Comparison of ENCODE assay signal across 20 cellular contexts in the genomic region with DNA sequence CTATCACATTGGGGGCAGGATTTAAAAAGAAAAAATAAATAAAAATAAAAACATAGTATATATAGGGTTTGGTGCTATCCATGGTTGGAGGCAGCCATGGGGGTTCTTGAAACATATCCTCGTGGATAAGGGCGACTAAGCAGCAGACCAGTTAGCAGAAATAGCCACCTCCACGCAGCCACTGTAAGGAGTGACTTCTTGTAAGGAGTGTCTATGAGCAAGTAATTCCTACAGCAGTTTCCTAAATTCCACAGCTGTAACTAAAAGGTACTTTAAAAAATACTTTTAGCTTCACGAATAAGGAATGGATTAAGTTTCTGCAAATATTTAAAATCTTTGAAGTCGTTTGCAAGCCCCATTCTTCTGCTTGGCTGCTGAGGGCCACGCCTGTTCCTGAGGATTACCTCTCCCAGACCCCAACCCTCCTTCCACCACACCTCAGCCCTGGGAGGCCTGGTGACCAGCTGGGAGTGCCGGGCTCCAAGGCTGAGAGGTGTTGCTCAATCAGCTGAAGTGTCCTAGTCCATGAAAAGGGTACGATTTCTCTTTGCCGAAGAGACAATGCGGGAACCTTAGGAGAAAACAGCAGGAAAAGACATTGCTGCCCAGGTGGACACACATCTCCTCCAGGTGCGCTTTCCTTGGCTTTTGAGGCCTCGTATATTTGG.
"Had no signal": no experiment of that assay in that cellular context is flagged by ENCODE, and none has a peak within 500 bp of the region (broad histone marks: within the 10 kb centered on the region; RNA-seq: fewer than 3 reads in every experiment).

No MANE protein-coding gene starts in this region.

- H3K4me1 ChIP-seq: colonic mucosa, esophagus muscularis mucosa, gastrocnemius medialis, left ventricle myocardium inferior, pancreas had no signal

- H3K9me3 ChIP-seq: colonic mucosa, esophagus muscularis mucosa, gastrocnemius medialis, left ventricle myocardium inferior, pancreas, stomach had no signal

- H3K4me3 ChIP-seq: colonic mucosa, esophagus muscularis mucosa, gastrocnemius medialis, heart right ventricle, left ventricle myocardium inferior, pancreas, stomach had no signal

- H3K27ac ChIP-seq: colonic mucosa, epithelial cell of prostate, esophagus muscularis mucosa, gastrocnemius medialis, heart right ventricle, left ventricle myocardium inferior, pancreas, stomach had no signal

- ATAC-seq: gastrocnemius medialis; heart right ventricle; naive thymus-derived CD8-positive, alpha-beta T cell; pancreas; right cardiac atrium had no signal

- H3K27me3 ChIP-seq: colonic mucosa, esophagus muscularis mucosa, gastrocnemius medialis, stomach had no signal

- H3K36me3 ChIP-seq: colonic mucosa, esophagus muscularis mucosa, gastrocnemius medialis, heart right ventricle, left ventricle myocardium inferior, pancreas, stomach had no signal

- DNase-seq: caudate nucleus; colonic mucosa; effector CD8-positive, alpha-beta T cell; gastrocnemius medialis; heart right ventricle; immature natural killer cell; left ventricle myocardium inferior; mammary epithelial cell; naive thymus-derived CD8-positive, alpha-beta T cell; pancreas; right cardiac atrium; stimulated activated CD4-positive, alpha-beta T cell treated with anti-CD3 and anti-CD28 coated beads, Interleukin-12 subunit alpha, Interleukin-12 subunit beta, amount 100 ng/mL, for 4 hours; stimulated activated naive CD4-positive, alpha-beta T cell; stomach; substantia nigra had no signal

- FAIRE-seq: endometrium, keratinocyte, pancreas, small intestine had no signal
